In genomic region chr7:94511763-94512162, GRCh38 we compare ENCODE assay signal across 9 cellular contexts. TPM values are rescaled to one million over a fixed set of nuclear protein-coding genes. Genes with fewer than 3 reads are reported as not detected.
DNase-seq lines count a peak whose midpoint lies in the region; ATAC-seq and TF ChIP-seq lines count a peak whose summit lies in the region.
"Had no signal": no experiment of that assay in that cellular context is flagged by ENCODE, and none has a peak within 500 bp of the region (broad histone marks: within the 10 kb centered on the region; RNA-seq: fewer than 3 reads in every experiment).

No MANE protein-coding gene starts in this region.

- no peak for ATAC-seq in CD8-positive, alpha-beta T cell
- ATAC-seq in activated CD8-positive, alpha-beta T cell treated with anti-CD3 and anti-CD28 coated beads, Interleukin-2, amount 10 ng/mL, durations not matched to agents 7 days and 5 days = no peak
- peak; percentile 32 for ATAC-seq in lung (ENCODE audit: insufficient read depth, low FRiP score)

- H3K36me3 ChIP-seq in CD8-positive, alpha-beta T cell (ENCODE audit: insufficient read depth, low read length) = no peaks in the 10 kb centered on the region
- H3K36me3 ChIP-seq in HUES64 (ENCODE audit: insufficient read depth, low read length) (no peaks in the 10 kb centered on the region), lung (ENCODE audit: control insufficient read depth in 2 of 2, insufficient read depth in 2 of 2, low read length in 2 of 2) (no peaks in the 10 kb centered on the region)

- CTCF ChIA-PET in CD8-positive, alpha-beta T cell (lab: Charles Lee) = no interaction called here
- CTCF ChIA-PET in activated CD8-positive, alpha-beta T cell treated with anti-CD3 and anti-CD28 coated beads, Interleukin-2, amount 10 ng/mL, durations not matched to agents 7 days and 5 days (lab: Charles Lee) = interaction anchor here (0.6 kb wide), 1 partner anchor 32 kb away, joined by 3 read pairs; no protein-coding TSS in a partner anchor

- no peaks in the 10 kb centered on the region for H3K36me3 Mint-ChIP-seq in CD8-positive, alpha-beta T cell
- H3K36me3 Mint-ChIP-seq in activated CD8-positive, alpha-beta T cell treated with anti-CD3 and anti-CD28 coated beads, Interleukin-2, amount 10 ng/mL, durations not matched to agents 7 days and 5 days (ENCODE audit: low read depth) = peaks cover 20% of the 10 kb centered on the region

- H3K27ac ChIP-seq in CD8-positive, alpha-beta T cell (ENCODE audit: low read depth, low read length) = no peak overlapping the region
- H3K27ac ChIP-seq in HUES64 (ENCODE audit: low read depth, low read length) (no peak overlapping the region), lung (ENCODE audit: low read depth in 1 of 2, low read length in 1 of 2) (no peak overlapping the region)

- no peak for TF ChIP-seq CTCF in CD8-positive, alpha-beta T cell (IDR thresholded peaks at IDR 0.05)
- TF ChIP-seq CTCF in lung (IDR thresholded peaks at IDR 0.05; ENCODE audit: control extremely low read depth, extremely low read depth) = no peak

- peak overlapping the region; percentile 44 for H3K4me3 Mint-ChIP-seq in CD8-positive, alpha-beta T cell
- H3K4me3 Mint-ChIP-seq in activated CD8-positive, alpha-beta T cell treated with anti-CD3 and anti-CD28 coated beads, Interleukin-2, amount 10 ng/mL, durations not matched to agents 7 days and 5 days = peak overlapping the region; percentile 12

- POLR2A ChIA-PET in CD8-positive, alpha-beta T cell (lab: Charles Lee) = no interaction called here
- POLR2A ChIA-PET in activated CD8-positive, alpha-beta T cell treated with anti-CD3 and anti-CD28 coated beads, Interleukin-2, amount 10 ng/mL, durations not matched to agents 7 days and 5 days (lab: Charles Lee) = no interaction called here

- no peaks in the 10 kb centered on the region for H3K9me3 ChIP-seq in CD8-positive, alpha-beta T cell (ENCODE audit: low read length)
- no peaks in the 10 kb centered on the region for H3K9me3 ChIP-seq in HUES64 (ENCODE audit: insufficient read depth, low read depth, low read length)
- H3K9me3 ChIP-seq in lung (ENCODE audit: control insufficient read depth in 2 of 2, insufficient read depth in 1 of 2, low read length in 1 of 2) = no peaks in the 10 kb centered on the region

- DNase-seq in CD8-positive, alpha-beta T cell = no peak
- DNase-seq in activated CD8-positive, alpha-beta T cell treated with anti-CD3 and anti-CD28 coated beads, Interleukin-2, amount 10 ng/mL, durations not matched to agents 7 days and 5 days = no peak
- DNase-seq in lung (ENCODE audit: low spot score) = peak; percentile 32
- no peak for DNase-seq in iPS-NIHi11 (ENCODE audit: low spot score)
- no peak for DNase-seq in A172 (ENCODE audit: low spot score)
- DNase-seq in NCI-H510A (lab: John Stamatoyannopoulos, UW) = no peak
- no peak for DNase-seq in midbrain (lab: John Stamatoyannopoulos, UW)
- DNase-seq: effector CD8-positive, alpha-beta T cell had no signal

- intact Hi-C loops in CD8-positive, alpha-beta T cell (cut with DNase I, micrococcal nuclease) = loop anchor here (2.0 to 5.0 kb wide), 7 partner anchors 15 to 1679 kb away; partner anchors contain the start of genes BET1 (in 1 of the 2) and VPS50 (in 1 of the 2)

- H3K9me3 Mint-ChIP-seq in CD8-positive, alpha-beta T cell = no peaks in the 10 kb centered on the region
- H3K9me3 Mint-ChIP-seq in activated CD8-positive, alpha-beta T cell treated with anti-CD3 and anti-CD28 coated beads, Interleukin-2, amount 10 ng/mL, durations not matched to agents 7 days and 5 days (ENCODE audit: insufficient read depth) = no peaks in the 10 kb centered on the region

- peaks cover 42% of the 10 kb centered on the region for H3K4me1 ChIP-seq in CD8-positive, alpha-beta T cell (ENCODE audit: insufficient read depth, low read length)
- H3K4me1 ChIP-seq in HUES64 (ENCODE audit: insufficient read depth, low read length) (peaks cover 49% of the 10 kb centered on the region), lung (ENCODE audit: control insufficient read depth in 2 of 2, insufficient read depth in 2 of 2, low read length in 2 of 2) (peaks cover 6 to 19% of the 10 kb centered on the region in 2 donors)

- H3K4me3 ChIP-seq in CD8-positive, alpha-beta T cell (ENCODE audit: low read depth, low read length) = no peak overlapping the region
- H3K4me3 ChIP-seq in HUES64 (ENCODE audit: low read length) (peak overlapping the region; percentile 81; the same call in 1 of the 2 replicates), lung (no peak overlapping the region)

- no peaks in the 10 kb centered on the region for H3K27me3 ChIP-seq in CD8-positive, alpha-beta T cell (ENCODE audit: insufficient read depth, low read length)
- H3K27me3 ChIP-seq in HUES64 (ENCODE audit: insufficient read depth, low read length) (no peaks in the 10 kb centered on the region), lung (ENCODE audit: control insufficient read depth, insufficient read depth) (no peaks in the 10 kb centered on the region)

- no peaks in the 10 kb centered on the region for H3K27me3 Mint-ChIP-seq in CD8-positive, alpha-beta T cell (ENCODE audit: low read depth)
- H3K27me3 Mint-ChIP-seq in activated CD8-positive, alpha-beta T cell treated with anti-CD3 and anti-CD28 coated beads, Interleukin-2, amount 10 ng/mL, durations not matched to agents 7 days and 5 days (ENCODE audit: low read depth) = no peaks in the 10 kb centered on the region

- H3K9ac ChIP-seq in HUES64 (ENCODE audit: low read depth, low read length) = no peak overlapping the region

- H3K4me1 Mint-ChIP-seq in CD8-positive, alpha-beta T cell (ENCODE audit: low read depth) = peaks cover 57% of the 10 kb centered on the region
- peaks cover 48% of the 10 kb centered on the region for H3K4me1 Mint-ChIP-seq in activated CD8-positive, alpha-beta T cell treated with anti-CD3 and anti-CD28 coated beads, Interleukin-2, amount 10 ng/mL, durations not matched to agents 7 days and 5 days (ENCODE audit: low read depth)

- H3K27ac Mint-ChIP-seq in CD8-positive, alpha-beta T cell = peak overlapping the region; percentile 19
- no peak overlapping the region for H3K27ac Mint-ChIP-seq in activated CD8-positive, alpha-beta T cell treated with anti-CD3 and anti-CD28 coated beads, Interleukin-2, amount 10 ng/mL, durations not matched to agents 7 days and 5 days

RNA-seq across cellular contexts. Expression of gene CASD1, which starts 2.2 kb away (rescaled TPM):
- 10 to 100 TPM; 15.5 to 19.1 TPM for total RNA-seq in CD8-positive, alpha-beta T cell
- 21.2 TPM for polyA plus RNA-seq in HUES64 (2013, experiment 1 of 2)
- polyA plus RNA-seq in HUES64 (2013, experiment 2 of 2) = 25.4 TPM
- 10 to 100 TPM; 10.6 to 13.8 TPM for total RNA-seq in activated CD8-positive, alpha-beta T cell treated with anti-CD3 and anti-CD28 coated beads, Interleukin-2, amount 10 ng/mL, durations not matched to agents 7 days and 5 days
- total RNA-seq in lung = 10 to 100 TPM; 31.5 to 73.9 TPM
- 10 to 100 TPM in 1 of 2 donors, 1 to 10 TPM in 1; 9.6 to 21.2 TPM for polyA plus RNA-seq in lung
- 14.4 and 18.2 TPM in 2 replicates for total RNA-seq in A172 (2014; rRNA removed; shearing (Covaris generic))
